9 cellular contexts compared by ENCODE assay signal in the genomic region with DNA sequence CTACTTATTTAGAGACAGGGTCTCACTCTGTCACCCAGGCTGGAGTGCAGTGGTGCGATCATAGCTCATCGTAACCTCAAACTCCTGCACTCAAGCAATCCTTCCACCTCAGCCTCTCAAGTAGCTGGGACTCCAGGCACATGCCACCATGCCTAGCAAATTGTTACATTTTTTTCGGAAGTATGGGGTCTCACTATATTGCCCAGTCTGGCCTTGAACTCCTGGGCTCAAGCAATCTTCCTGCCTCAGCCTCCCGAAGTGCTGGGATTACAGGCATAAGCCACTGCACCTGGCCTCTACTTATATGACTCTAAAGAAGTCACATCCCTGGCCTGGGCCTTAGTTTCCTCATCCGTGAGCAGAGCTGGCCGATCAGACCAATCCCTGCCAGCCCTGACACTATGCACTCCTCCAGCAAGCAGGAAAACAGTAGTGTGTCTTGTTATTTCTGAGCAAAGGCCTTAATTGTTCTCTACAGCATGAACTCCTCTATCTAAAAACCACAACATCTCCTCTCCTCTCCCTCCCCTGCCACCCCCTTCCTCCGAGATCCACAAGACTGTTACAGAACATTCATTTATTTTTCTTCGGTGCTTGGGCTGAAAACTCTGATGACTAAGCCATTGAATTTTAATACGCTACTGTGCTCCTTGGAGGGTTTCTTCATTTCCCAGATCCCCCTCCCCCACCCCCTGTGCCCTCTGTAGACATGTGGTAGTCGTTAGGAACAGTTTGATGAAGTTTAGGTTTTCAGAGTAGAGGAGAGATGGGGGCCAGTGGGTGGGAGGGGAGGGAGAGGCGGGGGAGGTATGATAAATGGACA.
DNase-seq lines count a peak whose midpoint lies in the region; ATAC-seq and TF ChIP-seq lines count a peak whose summit lies in the region.
"Had no signal": no experiment of that assay in that cellular context is flagged by ENCODE, and none has a peak within 500 bp of the region (broad histone marks: within the 10 kb centered on the region; RNA-seq: fewer than 3 reads in every experiment).

No MANE protein-coding gene starts in this region.

- no peaks in the 10 kb centered on the region for H3F3A ChIP-seq in MM.1S (ENCODE audit: insufficient read depth, low read length)

- no peak overlapping the region for H3K9ac ChIP-seq in MM.1S (ENCODE audit: low read length)

- POLR2A ChIA-PET in naive thymus-derived CD4-positive, alpha-beta T cell (lab: Charles Lee) = no interaction called here

- H3K4me1 Mint-ChIP-seq in naive thymus-derived CD4-positive, alpha-beta T cell = peaks cover 7 to 21% (median 15%) of the 10 kb centered on the region in 7 donors

- DNase-seq in AG20443 (ENCODE audit: low spot score) (peak; percentile 75), NB4 (ENCODE audit: low read depth) (peak; percentile 96), caudate nucleus (lab: John Stamatoyannopoulos, UW) (peak in 49 of 61 donors; percentile 10 to 86 (median 50)), MM.1S (no peak)
- peak in 3 of 9 donors; percentile 15 to 27 (median 26) for DNase-seq in naive thymus-derived CD4-positive, alpha-beta T cell
- DNase-seq: upper lobe of left lung had no signal

- H4K20me1 ChIP-seq in MM.1S (ENCODE audit: insufficient read depth, low read length) = no peaks in the 10 kb centered on the region

- no peak overlapping the region for H2AFZ ChIP-seq in MM.1S (ENCODE audit: low read length)

- H3K9me3 ChIP-seq in naive thymus-derived CD4-positive, alpha-beta T cell (ENCODE audit: control insufficient read depth in 2 of 3, low read length in 3 of 3) = no peaks in the 10 kb centered on the region
- H3K9me3 ChIP-seq in MM.1S (replicated peaks; ENCODE audit: insufficient read depth, low read length) = no peaks in the 10 kb centered on the region
- H3K9me3 ChIP-seq: upper lobe of left lung had no signal

- peaks cover 0 to 8% of the 10 kb centered on the region in 2 donors for H3K4me1 ChIP-seq in naive thymus-derived CD4-positive, alpha-beta T cell (ENCODE audit: control insufficient read depth in 2 of 2, insufficient read depth in 2 of 2, low read length in 2 of 2)
- H3K4me1 ChIP-seq in MM.1S (ENCODE audit: low read length) = no peaks in the 10 kb centered on the region

- no peaks in the 10 kb centered on the region for H3K9me2 ChIP-seq in MM.1S (replicated peaks; ENCODE audit: insufficient read depth, low read length)

- H3K36me3 Mint-ChIP-seq in naive thymus-derived CD4-positive, alpha-beta T cell = no peaks in the 10 kb centered on the region

- intact Hi-C loops in naive thymus-derived CD4-positive, alpha-beta T cell (cut with micrococcal nuclease) = no loop called here

- H3K27me3 Mint-ChIP-seq in naive thymus-derived CD4-positive, alpha-beta T cell = peaks cover 0 to 12% (median 0%) of the 10 kb centered on the region in 5 donors

- H3K9me3 Mint-ChIP-seq in naive thymus-derived CD4-positive, alpha-beta T cell = no peaks in the 10 kb centered on the region

- TF ChIP-seq CTCF in NB4 (IDR thresholded peaks at IDR 0.05; ENCODE audit: low read depth, low read length) = no peak
- TF ChIP-seq CTCF in MM.1S (IDR thresholded peaks at IDR 0.05; ENCODE audit: low read length) = no peak

- H3K79me2 ChIP-seq in MM.1S (ENCODE audit: low read length) = no peaks in the 10 kb centered on the region

- no peak overlapping the region for H3K4me2 ChIP-seq in MM.1S (ENCODE audit: low read depth, low read length)

- no peak for TF ChIP-seq POLR2A in NB4 (IDR thresholded peaks at IDR 0.05; ENCODE audit: extremely low read depth, insufficient read length)

- CTCF ChIA-PET in naive thymus-derived CD4-positive, alpha-beta T cell (lab: Charles Lee) = no interaction called here

- H3K27ac Mint-ChIP-seq in naive thymus-derived CD4-positive, alpha-beta T cell = peak overlapping the region; percentile 7 to 82 (median 57)

- H3K4me3 ChIP-seq in NB4 (ENCODE audit: low read depth, low read length) (no peak overlapping the region), MM.1S (ENCODE audit: low read length) (no peak overlapping the region)
- no peak overlapping the region for H3K4me3 ChIP-seq in naive thymus-derived CD4-positive, alpha-beta T cell (ENCODE audit: low read length)
- H3K4me3 ChIP-seq: upper lobe of left lung had no signal

- peak overlapping the region in 9 of 10 donors; percentile 13 to 74 (median 52) for H3K4me3 Mint-ChIP-seq in naive thymus-derived CD4-positive, alpha-beta T cell

- ATAC-seq in naive thymus-derived CD4-positive, alpha-beta T cell = peak; percentile 32
- ATAC-seq in HG02610 (IDR thresholded peaks at IDR 0.05; ENCODE audit: unreplicated experiment) (no peak), GM19467 (IDR thresholded peaks at IDR 0.05; ENCODE audit: unreplicated experiment) (no peak), HG03565 (IDR thresholded peaks at IDR 0.05; ENCODE audit: unreplicated experiment) (no peak)

- no peaks in the 10 kb centered on the region for H3K36me3 ChIP-seq in naive thymus-derived CD4-positive, alpha-beta T cell (ENCODE audit: control insufficient read depth in 2 of 3, insufficient read depth in 3 of 3, low read length in 3 of 3)
- H3K36me3 ChIP-seq in MM.1S (replicated peaks; ENCODE audit: insufficient read depth, low read length) = no peaks in the 10 kb centered on the region
- H3K36me3 ChIP-seq: upper lobe of left lung had no signal

- peak overlapping the region; percentile 53 for H3K27ac ChIP-seq in caudate nucleus (ENCODE audit: low read depth, low read length)
- no peak overlapping the region for H3K27ac ChIP-seq in naive thymus-derived CD4-positive, alpha-beta T cell (ENCODE audit: low read depth, low read length)
- no peak overlapping the region for H3K27ac ChIP-seq in MM.1S (ENCODE audit: low read length)

- no peaks in the 10 kb centered on the region for H3K27me3 ChIP-seq in naive thymus-derived CD4-positive, alpha-beta T cell (ENCODE audit: control insufficient read depth in 2 of 2, insufficient read depth in 2 of 2, low read length in 2 of 2)
- no peaks in the 10 kb centered on the region for H3K27me3 ChIP-seq in MM.1S (replicated peaks; ENCODE audit: insufficient read depth, low read length)
- H3K27me3 ChIP-seq: upper lobe of left lung had no signal
